Comparison of ENCODE assay signal across 11 cellular contexts in genomic region chr12:82832091-82832490, GRCh38.
"Had no signal": no experiment of that assay in that cellular context is flagged by ENCODE, and none has a peak within 500 bp of the region (broad histone marks: within the 10 kb centered on the region; RNA-seq: fewer than 3 reads in every experiment).

No MANE protein-coding gene starts in this region.

- H3K27ac ChIP-seq: body of pancreas, foreskin keratinocyte, tibial artery, vagina had no signal

- H3K27me3 ChIP-seq: body of pancreas, dorsolateral prefrontal cortex, foreskin keratinocyte, tibial artery, vagina had no signal

- H3K36me3 ChIP-seq: tibial artery, vagina had no signal

- H3K9me3 ChIP-seq: body of pancreas, tibial artery, vagina had no signal

- H3K4me1 ChIP-seq: body of pancreas, tibial artery had no signal

- H3K4me3 ChIP-seq: body of pancreas, dorsolateral prefrontal cortex, tibial artery, vagina had no signal

- DNase-seq: activated CD4-positive, alpha-beta T cell treated with anti-CD3 and anti-CD28 coated beads, Interleukin-2, amount 50 U/mL, for 4 hours; activated CD4-positive, CD25-positive, alpha-beta regulatory T cell treated with anti-CD3 and anti-CD28 coated beads, Interleukin-2, amount 50 U/mL, for 72 hours; activated naive CD4-positive, alpha-beta T cell treated with anti-CD3 and anti-CD28 coated beads, Interleukin-2, amount 50 U/mL, for 16 hours; activated T-cell treated with anti-CD3 and anti-CD28 coated beads, Interleukin-2, amount 50 U/mL, for 1 hour; body of pancreas; dorsolateral prefrontal cortex; foreskin keratinocyte; naive thymus-derived CD8-positive, alpha-beta T cell; posterior cingulate gyrus; tibial artery had no signal

- ATAC-seq: body of pancreas; foreskin keratinocyte; naive thymus-derived CD8-positive, alpha-beta T cell had no signal
